In the genomic region with DNA sequence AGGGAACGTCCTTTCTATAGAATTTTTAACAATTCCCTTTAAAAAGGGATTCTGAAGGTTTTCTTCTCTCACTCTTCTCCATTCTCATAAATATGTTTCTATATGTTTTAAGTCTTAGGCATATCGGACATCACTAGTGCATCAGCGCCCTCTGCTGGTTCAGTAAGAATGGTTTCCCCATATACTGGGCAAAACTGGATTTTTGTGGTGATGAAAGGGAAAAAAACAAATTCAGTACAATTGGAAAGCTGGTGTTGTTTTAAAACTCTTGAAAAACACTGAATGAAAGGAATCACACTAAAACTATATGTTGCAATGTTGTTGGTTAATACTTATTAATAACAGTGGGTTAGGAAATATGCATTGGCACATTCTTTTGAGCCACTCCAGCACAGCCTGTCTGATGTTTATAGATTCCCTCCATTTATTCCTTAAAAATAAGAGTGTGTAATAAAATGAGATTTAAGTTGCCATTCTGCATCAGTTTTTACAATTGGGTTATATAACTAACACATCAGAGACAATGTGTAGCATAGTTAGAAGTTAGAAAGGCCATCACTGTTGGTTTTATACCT, we compare ENCODE assay signal across 8 cellular contexts. TPM values are rescaled to one million over a fixed set of nuclear protein-coding genes. Genes with fewer than 3 reads are reported as not detected.
DNase-seq lines count a peak whose midpoint lies in the region; ATAC-seq, FAIRE-seq and TF ChIP-seq lines count a peak whose summit lies in the region.

No MANE protein-coding gene starts in this region.

- no peaks in the 10 kb centered on the region for H3K27me3 ChIP-seq in bronchial epithelial cell (ENCODE audit: control insufficient read depth, insufficient read depth, low read length)

- H3K36me3 ChIP-seq in bronchial epithelial cell (ENCODE audit: control insufficient read depth, insufficient read depth, low read length): no peaks in the 10 kb centered on the region

- ATAC-seq in GM18519 (IDR thresholded peaks at IDR 0.05; ENCODE audit: low FRiP score, unreplicated experiment): peak; percentile 69
- peak; percentile 84 for ATAC-seq in HG03066 (IDR thresholded peaks at IDR 0.05; ENCODE audit: low read depth, unreplicated experiment)
- peak; percentile 76 for ATAC-seq in left colon

- no peak overlapping the region for H3K4me3 ChIP-seq in WI38 (ENCODE audit: low read depth, low read length)
- H3K4me3 ChIP-seq in bronchial epithelial cell (ENCODE audit: low read depth, low read length): no peak overlapping the region

- intact Hi-C loops in left colon (cut with DNase I, micrococcal nuclease): loop anchor here in 1 of 2 donors (5.0 kb wide), 1 partner anchor 147 kb away; no protein-coding TSS in a partner anchor

- TF ChIP-seq CTCF in WI38 (IDR thresholded peaks at IDR 0.05; ENCODE audit: low read depth, low read length) (peak; percentile 61), bronchial epithelial cell (IDR thresholded peaks at IDR 0.05; ENCODE audit: insufficient read depth, low read length, severe bottlenecking) (peak; percentile 55)

- peak; percentile 57 for DNase-seq in NCI-H2196 (lab: John Stamatoyannopoulos, UW; ENCODE audit: unreplicated experiment)
- peak; percentile 66 for DNase-seq in bronchial epithelial cell (ENCODE audit: low read depth)
- DNase-seq in left colon: peak; percentile 55 to 83
- DNase-seq in stimulated activated CD4-positive, alpha-beta T cell treated with anti-CD3 and anti-CD28 coated beads, Interleukin-4, amount 100 ng/mL, for 1 hour: peak; percentile 61

- FAIRE-seq in A204.1 (lab: Jason Lieb, UNC) (peak; percentile 99), bronchial epithelial cell (lab: Jason Lieb, UNC) (no peak)

RNA-seq across cellular contexts. Expression of a gene that starts 15.8 kb away (rescaled TPM):
- total RNA-seq in bronchial epithelial cell: 24.7 and 29.8 TPM in 2 replicates
- total RNA-seq in left colon: 10 to 100 TPM; 13.5 to 14.0 TPM

RNA-seq across cellular contexts. Expression of a gene that starts 16.0 kb away (rescaled TPM):
- 21.9 and 26.5 TPM in 2 replicates for total RNA-seq in bronchial epithelial cell
- 10 to 100 TPM; 13.7 to 25.2 TPM for total RNA-seq in left colon
